Comparison of ENCODE assay signal across 8 cellular contexts in genomic region chr5:133025804-133026663, GRCh38. TPM values are rescaled to one million over a fixed set of nuclear protein-coding genes. Genes with fewer than 3 reads are reported as not detected.
A peak's percentile ranks its signal among the peaks of the same experiment; 100 is the strongest.
DNase-seq lines count a peak whose midpoint lies in the region; ATAC-seq and TF ChIP-seq lines count a peak whose summit lies in the region.

TSS of gene ZCCHC10 (minus strand) at chr5:133026549. CDS start at chr5:133026537, 12 bp downstream.

- H3K9ac ChIP-seq in OCI-LY1 (ENCODE audit: low read length), result peak within 1 kb of the TSS; percentile 70

- intact Hi-C loops in Calu3 (cut with micrococcal nuclease; ENCODE audit: unreplicated experiment), result loop anchor here (2.0 kb wide), 1 partner anchor 63 kb away; the partner anchor contains the start of gene AFF4

- H3K27ac Mint-ChIP-seq in Calu3 (ENCODE audit: unreplicated experiment) (peak within 1 kb of the TSS; percentile 95), endothelial cell (ENCODE audit: unreplicated experiment) (peak within 1 kb of the TSS; percentile 99), mesothelial cell of epicardium (peak within 1 kb of the TSS; percentile 99)

- peak within 1 kb of the TSS; percentile 86 for H3K4me2 ChIP-seq in OCI-LY1 (ENCODE audit: low read length)

- peak; percentile 96 for DNase-seq in Calu3
- peak; percentile 64 for DNase-seq in HuH-7 (ENCODE audit: low spot score)
- DNase-seq in activated CD8-positive, alpha-beta memory T cell treated with anti-CD3 and anti-CD28 coated beads, Interleukin-2, amount 50 U/mL, for 4 hours, result peak; percentile 92
- DNase-seq in endothelial cell (ENCODE audit: low spot score), result peak; percentile 94
- peak; percentile 88 to 90 for DNase-seq in mesothelial cell of epicardium (ENCODE audit: low spot score in 2 of 2, unreplicated experiment in 2 of 2)
- peak; percentile 79 to 82 for DNase-seq in stimulated activated CD8-positive, alpha-beta memory T cell treated with anti-CD3 and anti-CD28 coated beads, Interleukin-15, amount 100 ng/mL, for 4 hours (ENCODE audit: low read depth in 2 of 2)

- no peaks in the 10 kb centered on the region for H3K9me2 ChIP-seq in OCI-LY1 (ENCODE audit: low read depth, low read length)

- H3K4me3 ChIP-seq in OCI-LY1 (ENCODE audit: low read depth, low read length, poor library complexity, severe bottlenecking), result peak within 1 kb of the TSS; percentile 69

- peaks cover 30% of the 10 kb centered on the region for H3K4me1 Mint-ChIP-seq in Calu3 (ENCODE audit: low read depth, unreplicated experiment)
- H3K4me1 Mint-ChIP-seq in endothelial cell (ENCODE audit: unreplicated experiment), result peaks cover 23% of the 10 kb centered on the region
- H3K4me1 Mint-ChIP-seq in mesothelial cell of epicardium, result peaks cover 14% of the 10 kb centered on the region

- peaks cover 35% of the 10 kb centered on the region for H3K79me2 ChIP-seq in OCI-LY1 (ENCODE audit: insufficient read depth, low read length)

- H3K36me3 Mint-ChIP-seq in Calu3 (ENCODE audit: insufficient read depth, unreplicated experiment) (peaks cover 17% of the 10 kb centered on the region), endothelial cell (ENCODE audit: low read depth, unreplicated experiment) (peaks cover 9% of the 10 kb centered on the region), mesothelial cell of epicardium (no peaks in the 10 kb centered on the region)

- no peaks in the 10 kb centered on the region for H3F3A ChIP-seq in OCI-LY1 (ENCODE audit: insufficient read depth, low read length)

- no peaks in the 10 kb centered on the region for H3K9me3 ChIP-seq in OCI-LY1 (ENCODE audit: low read length)

- no peaks in the 10 kb centered on the region for H3K27me3 Mint-ChIP-seq in Calu3 (ENCODE audit: unreplicated experiment)
- H3K27me3 Mint-ChIP-seq in endothelial cell (ENCODE audit: unreplicated experiment), result peaks cover 4% of the 10 kb centered on the region
- H3K27me3 Mint-ChIP-seq in mesothelial cell of epicardium (ENCODE audit: low read depth), result no peaks in the 10 kb centered on the region

- H3K27ac ChIP-seq in OCI-LY1 (ENCODE audit: low read depth, low read length, poor library complexity, severe bottlenecking), result peak within 1 kb of the TSS; percentile 61

- peaks cover 38% of the 10 kb centered on the region for H3K4me1 ChIP-seq in OCI-LY1 (ENCODE audit: insufficient read depth, low read length, severe bottlenecking)

- H3K9me3 Mint-ChIP-seq in Calu3 (ENCODE audit: low read depth, unreplicated experiment) (no peaks in the 10 kb centered on the region), endothelial cell (ENCODE audit: unreplicated experiment) (no peaks in the 10 kb centered on the region), mesothelial cell of epicardium (no peaks in the 10 kb centered on the region)

- peak within 1 kb of the TSS; percentile 90 for H3K4me3 Mint-ChIP-seq in Calu3 (ENCODE audit: low read depth, unreplicated experiment)
- H3K4me3 Mint-ChIP-seq in endothelial cell (ENCODE audit: unreplicated experiment), result peak within 1 kb of the TSS; percentile 98
- peak within 1 kb of the TSS; percentile 96 for H3K4me3 Mint-ChIP-seq in mesothelial cell of epicardium

- peaks cover 24% of the 10 kb centered on the region for H3K36me3 ChIP-seq in OCI-LY1 (ENCODE audit: insufficient read depth, low read length)

- CTCF ChIA-PET in Calu3 (lab: Charles Lee), result interaction anchor here (0.5 to 2.0 kb wide), 4 partner anchors 10 to 29 kb away, joined by 3 to 5 read pairs (median 4); partner anchors contain the start of gene HSPA4

- H2AFZ ChIP-seq in OCI-LY1 (ENCODE audit: low read length), result peak within 1 kb of the TSS; percentile 94

- peak; percentile 95 for ATAC-seq in GM21515 (IDR thresholded peaks at IDR 0.05; ENCODE audit: unreplicated experiment)

- no peaks in the 10 kb centered on the region for H4K20me1 ChIP-seq in OCI-LY1 (ENCODE audit: insufficient read depth, low read length)

- TSS peak; percentile 74 for BruUV-seq in Calu3 (replicated peaks; lab: Mats Ljungman, UMichigan)

- H3K27me3 ChIP-seq in OCI-LY1 (ENCODE audit: insufficient read depth, low read length), result no peaks in the 10 kb centered on the region

- TF ChIP-seq CTCF in Calu3 (IDR thresholded peaks at IDR 0.05; ENCODE audit: unreplicated experiment), result no peak
- TF ChIP-seq CTCF in OCI-LY1 (IDR thresholded peaks at IDR 0.05; ENCODE audit: low read length), result no peak
- TF ChIP-seq CTCF in endothelial cell (IDR thresholded peaks at IDR 0.05; ENCODE audit: unreplicated experiment), result no peak
- no peak for TF ChIP-seq CTCF in mesothelial cell of epicardium (IDR thresholded peaks at IDR 0.05; ENCODE audit: unreplicated experiment)

RNA-seq across cellular contexts. Expression of gene ZCCHC10, which starts in this region (rescaled TPM):
- total RNA-seq in Calu3 (2022), result 25.9 and 31.8 TPM in 2 replicates
- 33.0 TPM for total RNA-seq in endothelial cell (ENCODE audit: unreplicated experiment)
- 18.2 to 19.5 TPM (median 18.7 TPM) in 3 replicates for total RNA-seq in mesothelial cell of epicardium

Comparison
In these comparisons a context has a peak if more than half of its experiments do, and no peak if none do; other contexts are left out.
1. Peak in every context shown above with its lines: DNase-seq, ATAC-seq, H3K4me3 ChIP-seq and H3K27ac ChIP-seq.